Comparison of ENCODE assay signal across 17 cellular contexts in the genomic region with DNA sequence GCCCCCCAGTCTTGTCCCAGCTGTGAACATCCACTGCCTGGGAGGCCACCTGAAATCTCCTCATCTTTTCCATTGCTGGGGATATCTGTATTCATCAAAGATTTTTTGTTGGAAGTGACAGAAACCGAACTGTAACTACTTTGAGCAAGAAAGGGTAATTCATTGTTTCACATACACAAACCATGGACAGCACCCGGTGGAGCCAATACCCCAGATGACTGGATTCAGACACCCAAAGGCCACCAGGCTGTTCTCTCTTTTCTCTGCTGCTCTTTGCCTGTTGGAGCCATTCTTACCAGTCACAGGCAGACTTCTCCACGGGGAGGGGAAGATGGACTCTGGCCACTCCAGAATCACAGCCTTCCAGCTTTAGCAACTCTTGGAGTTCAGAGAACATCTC. TPM values are rescaled to one million over a fixed set of nuclear protein-coding genes. Genes with fewer than 3 reads are reported as not detected.
A peak's percentile ranks its signal among the peaks of the same experiment; 100 is the strongest.
DNase-seq lines count a peak whose midpoint lies in the region; ATAC-seq, FAIRE-seq and TF ChIP-seq lines count a peak whose summit lies in the region.
"Had no signal": no experiment of that assay in that cellular context is flagged by ENCODE, and none has a peak within 500 bp of the region (broad histone marks: within the 10 kb centered on the region; RNA-seq: fewer than 3 reads in every experiment).

No MANE protein-coding gene starts in this region.

- no peak overlapping the region for H2AK5ac ChIP-seq in H9 (ENCODE audit: insufficient read length, low read length)

- WGBS in HepG2 (ENCODE audit: low lambda C conversion rate): 35% methylated on average over 3 of the region's 3 CpGs
- 51% methylated on average over 3 of the region's 3 CpGs for WGBS in right lobe of liver (ENCODE audit: insufficient coverage, low coverage, low lambda C conversion rate, missing lambda C conversion rate)
- 46 to 76% (median 60%) methylated on average over 3 of the region's 3 CpGs for WGBS in small intestine, 3 donors
- 48% methylated on average over 3 of the region's 3 CpGs for WGBS in suprapubic skin
- no CpG with 5 or more reads among the region's 3 CpGs for WGBS in H9 (ENCODE audit: extremely low coverage, insufficient read length, low lambda C conversion rate)

- dilution Hi-C loops in endothelial cell of umbilical vein (cut with MboI; ENCODE audit: extremely low pct_ligation_motif_present, low sequenced_read_pairs): no loop called here

- H3K27me3 ChIP-seq in HepG2 (ENCODE audit: control insufficient read depth in 1 of 2, insufficient read depth in 2 of 2, low read length in 2 of 2): peaks cover 0 to 19% of the 10 kb centered on the region in 2 experiments; a peak in 1 of 5 replicates
- H3K27me3 ChIP-seq in right lobe of liver: no peaks in the 10 kb centered on the region
- peaks cover 14 to 26% of the 10 kb centered on the region in 2 experiments for H3K27me3 ChIP-seq in endothelial cell of umbilical vein (ENCODE audit: control insufficient read depth in 2 of 2, insufficient read depth in 2 of 2, low read length in 2 of 2)
- H3K27me3 ChIP-seq in small intestine (ENCODE audit: control insufficient read depth in 2 of 2, insufficient read depth in 2 of 2, low read length in 2 of 2): no peaks in the 10 kb centered on the region
- no peaks in the 10 kb centered on the region for H3K27me3 ChIP-seq in suprapubic skin
- no peaks in the 10 kb centered on the region for H3K27me3 ChIP-seq in H9 (ENCODE audit: insufficient read depth, low read length)

- in situ Hi-C loops in HepG2 (cut with HindIII; ENCODE audit: extremely low pct_ligation_motif_present, low pct_unique_long_range_greater_than_20kb): no loop called here

- no peak overlapping the region for H3K4me3 Mint-ChIP-seq in H9
- H3K4me3 Mint-ChIP-seq: B cell; CD4-positive, alpha-beta T cell had no signal

- H3K27ac Mint-ChIP-seq in H9: no peak overlapping the region
- H3K27ac Mint-ChIP-seq: B cell; CD4-positive, alpha-beta T cell had no signal

- TF ChIP-seq CTCF in HepG2 (CRISPR knock-in tag; IDR thresholded peaks at IDR 0.05) (no peak), right lobe of liver (IDR thresholded peaks at IDR 0.05) (no peak), endothelial cell of umbilical vein (IDR thresholded peaks at IDR 0.05; ENCODE audit: extremely low read depth in 1 of 2, insufficient read depth in 1 of 2, low read depth in 1 of 2, low read length in 2 of 2) (no peak), suprapubic skin (IDR thresholded peaks at IDR 0.05) (no peak), H9 (conservative IDR thresholded peaks at IDR 0.05) (no peak)

- no peaks in the 10 kb centered on the region for H3K23me2 ChIP-seq in H9 (ENCODE audit: insufficient read length, low read depth, low read length, poor library complexity, severe bottlenecking)

- H3K27ac ChIP-seq in HepG2 (ENCODE audit: extremely low read length, insufficient read depth, low read length) (no peak overlapping the region), right lobe of liver (no peak overlapping the region), endothelial cell of umbilical vein (ENCODE audit: insufficient read depth, low read depth, low read length) (no peak overlapping the region), small intestine (ENCODE audit: low read depth in 1 of 2, low read length in 1 of 2) (no peak overlapping the region), suprapubic skin (no peak overlapping the region), H9 (ENCODE audit: insufficient read length, low read depth, low read length) (no peak overlapping the region)
- H3K27ac ChIP-seq: HL-60, KMS-11 had no signal

- no peaks in the 10 kb centered on the region for H3K79me1 ChIP-seq in H9 (ENCODE audit: insufficient read depth, low read depth, low read length, poor library complexity, severe bottlenecking)

- H2AFZ ChIP-seq in HepG2 (ENCODE audit: low read length) (no peak overlapping the region), endothelial cell of umbilical vein (ENCODE audit: low read depth, low read length) (no peak overlapping the region), H9 (ENCODE audit: low read length) (no peak overlapping the region)

- no peak overlapping the region for H3K14ac ChIP-seq in H9 (ENCODE audit: insufficient read depth, low read length)

- H3K9me3 ChIP-seq in HepG2 (ENCODE audit: low read length): peaks cover 6% of the 10 kb centered on the region
- H3K9me3 ChIP-seq in right lobe of liver: no peaks in the 10 kb centered on the region
- H3K9me3 ChIP-seq in endothelial cell of umbilical vein (replicated peaks; ENCODE audit: control insufficient read depth, insufficient read depth, low read length): no peaks in the 10 kb centered on the region
- H3K9me3 ChIP-seq in small intestine (ENCODE audit: control insufficient read depth, low read depth): no peaks in the 10 kb centered on the region
- H3K9me3 ChIP-seq in suprapubic skin: no peaks in the 10 kb centered on the region
- no peaks in the 10 kb centered on the region for H3K9me3 ChIP-seq in H9 (ENCODE audit: control insufficient read depth, low read depth, low read length)

- peaks cover 4% of the 10 kb centered on the region for H3K27me3 Mint-ChIP-seq in H9 (ENCODE audit: low read depth)

- H4K91ac ChIP-seq in H9 (ENCODE audit: insufficient read length, low read depth, low read length): no peak overlapping the region

- no peak overlapping the region for H2BK120ac ChIP-seq in H9 (ENCODE audit: low read depth, low read length, poor library complexity, severe bottlenecking)

- intact Hi-C loops in HepG2 (cut with micrococcal nuclease; ENCODE audit: unreplicated experiment): no loop called here
- intact Hi-C loops in right lobe of liver (cut with DNase I): no loop called here
- intact Hi-C loops in endothelial cell of umbilical vein (cut with micrococcal nuclease): no loop called here

- no peak overlapping the region for H4K5ac ChIP-seq in H9 (ENCODE audit: insufficient read length, low read depth, low read length)

- no peak for TF ChIP-seq EP300 in HepG2 (IDR thresholded peaks at IDR 0.05; ENCODE audit: low read depth in 2 of 2, low read length in 2 of 2)
- TF ChIP-seq EP300 in HepG2 (CRISPR knock-in tag; IDR thresholded peaks at IDR 0.05; ENCODE audit: borderline replicate concordance): no peak
- no peak for TF ChIP-seq EP300 in suprapubic skin (IDR thresholded peaks at IDR 0.05)

- H3K9ac ChIP-seq in HepG2 (ENCODE audit: insufficient read depth, low read depth, low read length): no peak overlapping the region
- H3K9ac ChIP-seq in endothelial cell of umbilical vein (replicated peaks; ENCODE audit: extremely low read depth, insufficient read depth, low read length): no peak overlapping the region
- no peak overlapping the region for H3K9ac ChIP-seq in H9 (ENCODE audit: extremely low read depth, insufficient read length, low read length)
- H3K9ac ChIP-seq: KMS-11 had no signal

- H3K4me2 ChIP-seq in HepG2 (ENCODE audit: low read depth, low read length) (no peak overlapping the region), endothelial cell of umbilical vein (ENCODE audit: insufficient read depth, low read length) (no peak overlapping the region), H9 (ENCODE audit: insufficient read depth, insufficient read length, low read length) (no peak overlapping the region)
- H3K4me2 ChIP-seq: KMS-11 had no signal

- H3K56ac ChIP-seq in H9 (ENCODE audit: insufficient read length, low read depth, low read length): no peak overlapping the region

- H3K18ac ChIP-seq in H9 (ENCODE audit: insufficient read length, low read depth, low read length): no peak overlapping the region

- TF ChIP-seq POLR2A in HepG2 (IDR thresholded peaks at IDR 0.05; ENCODE audit: insufficient read depth in 1 of 2, low read depth in 2 of 2, low read length in 2 of 2) (no peak), right lobe of liver (IDR thresholded peaks at IDR 0.05) (no peak), endothelial cell of umbilical vein (IDR thresholded peaks at IDR 0.05; ENCODE audit: low read depth, low read length) (no peak), suprapubic skin (IDR thresholded peaks at IDR 0.05) (no peak)

- CTCF ChIA-PET in HepG2 (lab: Yijun Ruan, JAX; ENCODE audit: low intra/inter-chr PET ratio, low total read pairs) (no interaction called here), endothelial cell of umbilical vein (lab: Charles Lee) (interaction anchor here (1.0 to 1.6 kb wide), 3 partner anchors 11 to 40 kb away, joined by 3 to 4 read pairs (median 3); no protein-coding TSS in a partner anchor)

- H2BK5ac ChIP-seq in H9 (ENCODE audit: insufficient read length, low read length): no peak overlapping the region

- TF ChIP-seq RAD21 in HepG2 (CRISPR knock-in tag; IDR thresholded peaks at IDR 0.05): no peak

- H2BK12ac ChIP-seq in H9 (ENCODE audit: insufficient read length, low read depth, low read length): no peak overlapping the region

- DNase-seq in HepG2 (ENCODE audit: low spot score) (no peak), right lobe of liver (no peak), endothelial cell of umbilical vein (ENCODE audit: low read depth, low spot score) (no peak), small intestine (peak; percentile 20), suprapubic skin (ENCODE audit: low spot score in 2 of 2) (no peak), H9 (no peak), cerebellar nuclear complex (lab: John Stamatoyannopoulos, UW) (no peak)
- DNase-seq: C1 segment of cervical spinal cord; Calu3; CD4-positive, alpha-beta T cell; DMS 273 treated with DMSO at 0.1 percent for 48 hours; IMR-90 had no signal

- no peak overlapping the region for H3K23ac ChIP-seq in H9 (ENCODE audit: insufficient read length, low read depth, low read length)

- ATAC-seq in HepG2 (peak; percentile 27; the same call in 1 of the 3 replicates), right lobe of liver (no peak)

- no peaks in the 10 kb centered on the region for H3K9me1 ChIP-seq in endothelial cell of umbilical vein (replicated peaks; ENCODE audit: control insufficient read depth, extremely low read depth, insufficient read depth, low read length)

- no peaks in the 10 kb centered on the region for H3K36me3 ChIP-seq in HepG2 (replicated peaks in 1 of 2; ENCODE audit: control insufficient read depth in 1 of 2, insufficient read depth in 2 of 2, low read length in 2 of 2)
- H3K36me3 ChIP-seq in right lobe of liver: no peaks in the 10 kb centered on the region
- H3K36me3 ChIP-seq in endothelial cell of umbilical vein (ENCODE audit: control insufficient read depth in 2 of 2, extremely low read depth in 1 of 2, insufficient read depth in 2 of 2, low read length in 2 of 2): no peaks in the 10 kb centered on the region
- no peaks in the 10 kb centered on the region for H3K36me3 ChIP-seq in small intestine (ENCODE audit: control insufficient read depth in 2 of 2, insufficient read depth in 2 of 2, low read length in 2 of 2)
- H3K36me3 ChIP-seq in suprapubic skin: no peaks in the 10 kb centered on the region

- H3K4me1 Mint-ChIP-seq in H9: peaks cover 10% of the 10 kb centered on the region in 2 experiments
- H3K4me1 Mint-ChIP-seq: B cell had no signal

- H4K20me1 ChIP-seq in HepG2 (ENCODE audit: insufficient read depth, low read length) (no peaks in the 10 kb centered on the region), endothelial cell of umbilical vein (replicated peaks; ENCODE audit: control insufficient read depth, extremely low read depth, insufficient read depth, low read length) (no peaks in the 10 kb centered on the region), H9 (ENCODE audit: control insufficient read depth, insufficient read depth, insufficient read length) (no peaks in the 10 kb centered on the region)

- POLR2A ChIA-PET in HepG2 (lab: Yijun Ruan, JAX): interaction anchor here (4.2 kb wide), 1 partner anchor 11 kb away, joined by 27 read pairs; no protein-coding TSS in a partner anchor
- POLR2A ChIA-PET in endothelial cell of umbilical vein (lab: Charles Lee): no interaction called here

- no peak overlapping the region for H4K8ac ChIP-seq in H9 (replicated peaks; ENCODE audit: insufficient read length, low read depth, low read length)

- no peaks in the 10 kb centered on the region for H3K36me3 Mint-ChIP-seq in H9 (ENCODE audit: insufficient read depth in 1 of 3, low read depth in 3 of 3)

- H3K4me3 ChIP-seq in HepG2 (replicated peaks in 1 of 3; ENCODE audit: insufficient read depth in 1 of 3, low read depth in 2 of 3, low read length in 3 of 3) (no peak overlapping the region), right lobe of liver (no peak overlapping the region), endothelial cell of umbilical vein (replicated peaks in 1 of 3; ENCODE audit: insufficient read depth in 1 of 3, low read depth in 1 of 3, low read length in 3 of 3) (no peak overlapping the region), small intestine (ENCODE audit: low read depth in 1 of 2, low read length in 2 of 2) (no peak overlapping the region), suprapubic skin (no peak overlapping the region)

- BruUV-seq in HepG2 (replicated peaks; lab: Mats Ljungman, UMichigan) (no TSS peak), endothelial cell of umbilical vein (replicated peaks; lab: Mats Ljungman, UMichigan) (no TSS peak)

- no peaks in the 10 kb centered on the region for H3K79me2 ChIP-seq in HepG2 (ENCODE audit: insufficient read depth, low read length)
- no peaks in the 10 kb centered on the region for H3K79me2 ChIP-seq in endothelial cell of umbilical vein (ENCODE audit: control insufficient read depth, insufficient read depth, low read length)
- H3K79me2 ChIP-seq in H9 (ENCODE audit: insufficient read depth, low read length): no peaks in the 10 kb centered on the region

- FAIRE-seq in HepG2 (lab: Jason Lieb, UNC) (no peak), endothelial cell of umbilical vein (lab: Jason Lieb, UNC) (peak; percentile 55), small intestine (lab: Jason Lieb, UNC) (no peak)
- FAIRE-seq: GM19239 had no signal

- no peak overlapping the region for H3K4ac ChIP-seq in H9 (ENCODE audit: low read depth, low read length)

- no peaks in the 10 kb centered on the region for H3K4me1 ChIP-seq in HepG2 (ENCODE audit: insufficient read depth, low read length)
- peaks cover 0 to 10% (median 0%) of the 10 kb centered on the region in 4 donors for H3K4me1 ChIP-seq in right lobe of liver
- H3K4me1 ChIP-seq in endothelial cell of umbilical vein (ENCODE audit: control insufficient read depth, extremely low read depth, insufficient read depth, low read length): no peaks in the 10 kb centered on the region
- no peaks in the 10 kb centered on the region for H3K4me1 ChIP-seq in small intestine (ENCODE audit: control insufficient read depth in 2 of 2, insufficient read depth in 1 of 2, low read depth in 1 of 2, low read length in 1 of 2)
- H3K4me1 ChIP-seq in suprapubic skin: no peaks in the 10 kb centered on the region
- H3K4me1 ChIP-seq in H9 (ENCODE audit: insufficient read depth, low read length): no peaks in the 10 kb centered on the region

- no peak overlapping the region for H3T11ph ChIP-seq in H9 (ENCODE audit: low read length)

- peaks cover 5 to 8% of the 10 kb centered on the region in 2 experiments; a peak in 3 of 5 replicates for H3K9me3 Mint-ChIP-seq in H9
- H3K9me3 Mint-ChIP-seq: CD4-positive, alpha-beta T cell had no signal

- no peak overlapping the region for H2BK15ac ChIP-seq in H9 (ENCODE audit: low read depth, low read length)

- no peak overlapping the region for H2BK20ac ChIP-seq in H9 (ENCODE audit: low read depth, low read length, poor library complexity, severe bottlenecking)

RNA-seq across cellular contexts. Expression of gene RALY, which starts 11.7 kb away (rescaled TPM):
- 186 and 213 TPM in 2 replicates for total RNA-seq in HepG2 (2016; rRNA removed; fragmentation: Illumina TruSeq; extraction: Trizol)
- 149 TPM in 2 replicates for total RNA-seq in HepG2 (2016; cell fraction: cytosol; rRNA removed; fragmentation: Illumina TruSeq; extraction: Trizol; ENCODE audit: low read depth)
- 189 and 205 TPM in 2 replicates for total RNA-seq in HepG2 (2016; cell fraction: insoluble cytoplasmic fraction; rRNA removed; fragmentation: Illumina TruSeq; extraction: Trizol)
- total RNA-seq in HepG2 (2016; cell fraction: membrane; rRNA removed; fragmentation: Illumina TruSeq; extraction: Trizol): 212 and 253 TPM in 2 replicates
- total RNA-seq in HepG2 (2016; cell fraction: nucleus; rRNA removed; fragmentation: Illumina TruSeq; extraction: Trizol): 108 and 117 TPM in 2 replicates
- polyA plus RNA-seq in HepG2 (2011; rRNA removed): 178 and 179 TPM in 2 replicates
- 154 and 230 TPM in 2 replicates for polyA plus RNA-seq in HepG2 (2011; cell fraction: cytosol; rRNA removed)
- polyA plus RNA-seq in HepG2 (2011; cell fraction: nucleus; rRNA removed): 90.5 and 93.6 TPM in 2 replicates
- 139 and 151 TPM in 2 replicates for polyA plus RNA-seq in HepG2 (2012)
- 205 and 264 TPM in 2 replicates for polyA plus RNA-seq in HepG2 (2016; cell fraction: cytosol; fragmentation: Illumina TruSeq; extraction: Trizol; ENCODE audit: low read depth)
- polyA plus RNA-seq in HepG2 (2016; cell fraction: insoluble cytoplasmic fraction; fragmentation: Illumina TruSeq; extraction: Trizol; ENCODE audit: low read depth): 400 and 432 TPM in 2 replicates
- polyA plus RNA-seq in HepG2 (2016; cell fraction: membrane; fragmentation: Illumina TruSeq; extraction: Trizol; ENCODE audit: low read depth): 287 and 342 TPM in 2 replicates
- polyA plus RNA-seq in HepG2 (2016; cell fraction: nucleus; fragmentation: Illumina TruSeq; extraction: Trizol; ENCODE audit: insufficient read depth, low read depth): 252 and 257 TPM in 2 replicates
- polyA minus RNA-seq in HepG2 (2011; rRNA and poly(A)+ RNA removed; ENCODE audit: low replicate concordance): 148 and 200 TPM in 2 replicates
- 99.8 and 102 TPM in 2 replicates for polyA minus RNA-seq in HepG2 (2011; cell fraction: cytosol; rRNA and poly(A)+ RNA removed)
- 75.0 and 76.2 TPM in 2 replicates for polyA minus RNA-seq in HepG2 (2011; cell fraction: nucleus; rRNA and poly(A)+ RNA removed)
- total RNA-seq in right lobe of liver: 10 to 100 TPM; 24.8 to 42.1 (median 33.4) TPM
- 246 TPM for polyA plus RNA-seq in PFSK-1 (2012; ENCODE audit: insufficient read length, low read depth)
- 142 and 158 TPM in 2 replicates for total RNA-seq in endothelial cell of umbilical vein
- polyA plus RNA-seq in endothelial cell of umbilical vein: 146 and 172 TPM in 2 replicates
- 110 and 125 TPM in 2 replicates for polyA plus RNA-seq in endothelial cell of umbilical vein (2011; cell fraction: cytosol; rRNA removed)
- polyA plus RNA-seq in endothelial cell of umbilical vein (2011; cell fraction: nucleus; rRNA removed): 58.1 and 60.4 TPM in 2 replicates
- 124 and 126 TPM in 2 replicates for polyA plus RNA-seq in endothelial cell of umbilical vein (2012)
- polyA minus RNA-seq in endothelial cell of umbilical vein: 94.1 and 102 TPM in 2 replicates
- 77.5 TPM for polyA minus RNA-seq in endothelial cell of umbilical vein (2011; cell fraction: cytosol; rRNA and poly(A)+ RNA removed)
- 57.0 and 67.9 TPM in 2 replicates for polyA minus RNA-seq in endothelial cell of umbilical vein (2011; cell fraction: nucleus; rRNA and poly(A)+ RNA removed)
- 100 to 1,000 TPM; 138 to 166 (median 152) TPM for polyA plus RNA-seq in small intestine
- total RNA-seq in suprapubic skin: 100 to 1,000 TPM in 1 of 4 donors, 10 to 100 TPM in 3; 78.5 to 110 (median 86.6) TPM
- total RNA-seq in H9 (2021): 199 and 207 TPM in 2 replicates
